ENCODE assay signal across 16 cellular contexts in the genomic region with DNA sequence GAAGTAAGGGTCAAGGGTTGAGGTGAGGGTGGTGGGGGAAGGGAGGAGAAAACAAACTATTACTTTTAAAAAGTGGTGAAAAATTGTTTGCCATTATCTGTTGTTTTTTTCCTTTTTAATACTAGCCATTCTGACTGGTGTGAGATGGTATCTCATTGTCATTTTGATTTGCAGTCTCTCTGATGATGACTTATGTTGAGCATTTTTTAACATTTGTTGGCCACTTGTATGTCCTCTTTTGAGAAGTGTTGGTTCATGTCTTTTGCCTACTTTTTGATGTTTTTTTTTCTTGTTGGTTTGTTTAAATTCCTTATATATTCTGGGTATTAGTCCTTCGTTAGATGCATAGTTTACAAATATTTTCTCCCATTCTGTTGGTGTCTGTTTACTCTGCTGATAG.
DNase-seq lines count a peak whose midpoint lies in the region; ATAC-seq and TF ChIP-seq lines count a peak whose summit lies in the region.
"Had no signal": no experiment of that assay in that cellular context is flagged by ENCODE, and none has a peak within 500 bp of the region (broad histone marks: within the 10 kb centered on the region; RNA-seq: fewer than 3 reads in every experiment).

No MANE protein-coding gene starts in this region.

- CTCF ChIA-PET in AG04450 (lab: Charles Lee): no interaction called here

- TF ChIP-seq CTCF in AG04450 (IDR thresholded peaks at IDR 0.05; ENCODE audit: low read depth, low read length) (no peak), RWPE2 (IDR thresholded peaks at IDR 0.05; ENCODE audit: poor library complexity, severe bottlenecking) (no peak), osteoblast (IDR thresholded peaks at IDR 0.05; ENCODE audit: extremely low read depth, low read depth, low read length) (no peak), BE2C (IDR thresholded peaks at IDR 0.05; ENCODE audit: low read depth, low read length) (no peak)

- H3K4me1 ChIP-seq in RWPE2 (ENCODE audit: insufficient read depth, poor library complexity, severe bottlenecking): peaks cover 21% of the 10 kb centered on the region
- H3K4me1 ChIP-seq in osteoblast (ENCODE audit: insufficient read depth, low read length): peaks cover 25% of the 10 kb centered on the region
- no peaks in the 10 kb centered on the region for H3K4me1 ChIP-seq in BE2C
- H3K4me1 ChIP-seq: colonic mucosa, testis had no signal

- H2AFZ ChIP-seq in osteoblast (ENCODE audit: low read length): peak overlapping the region; percentile 84

- peak overlapping the region; percentile 89 for H3K4me2 ChIP-seq in osteoblast (ENCODE audit: insufficient read depth, low read length)
- H3K4me2 ChIP-seq: hepatocyte had no signal

- DNase-seq in AG04450 (ENCODE audit: low read depth, low spot score): no peak
- no peak for DNase-seq in RWPE2 (ENCODE audit: low spot score)
- DNase-seq in osteoblast (ENCODE audit: insufficient read length, low spot score, missing footprints): no peak
- no peak for DNase-seq in BE2C
- DNase-seq in RPMI8226: no peak
- no peak for DNase-seq in DMS 273 (lab: John Stamatoyannopoulos, UW; ENCODE audit: unreplicated experiment)
- DNase-seq: activated CD4-positive, alpha-beta T cell treated with anti-CD3 and anti-CD28 coated beads for 48 hours; colonic mucosa; NCI-H2081; NCI-H446; testis had no signal

- H3K4me3 ChIP-seq in AG04450 (ENCODE audit: low read depth, low read length) (no peak overlapping the region), RWPE2 (ENCODE audit: severe bottlenecking) (no peak overlapping the region), osteoblast (ENCODE audit: insufficient read depth, low read length) (peak overlapping the region; percentile 49), BE2C (ENCODE audit: low read depth, low read length) (no peak overlapping the region)
- H3K4me3 ChIP-seq: A549, colonic mucosa, hepatocyte, testis had no signal

- H3K36me3 ChIP-seq in RWPE2 (ENCODE audit: low read depth): no peaks in the 10 kb centered on the region
- no peaks in the 10 kb centered on the region for H3K36me3 ChIP-seq in osteoblast (ENCODE audit: insufficient read depth, low read length)
- no peaks in the 10 kb centered on the region for H3K36me3 ChIP-seq in BE2C
- H3K36me3 ChIP-seq: colonic mucosa had no signal

- H3K9me3 ChIP-seq in AG04450 (ENCODE audit: control insufficient read depth, insufficient read depth, low read length) (peaks cover 10% of the 10 kb centered on the region), RWPE2 (ENCODE audit: severe bottlenecking) (no peaks in the 10 kb centered on the region), osteoblast (ENCODE audit: low read depth, low read length) (no peaks in the 10 kb centered on the region), BE2C (no peaks in the 10 kb centered on the region)
- H3K9me3 ChIP-seq: colonic mucosa, testis had no signal

- H3K27ac ChIP-seq in AG04450 (ENCODE audit: low read depth, low read length) (peak overlapping the region; percentile 97), RWPE2 (ENCODE audit: poor library complexity, severe bottlenecking) (peak overlapping the region; percentile 93), cingulate gyrus (ENCODE audit: low read depth, low read length) (peak overlapping the region; percentile 15), osteoblast (ENCODE audit: low read depth, low read length) (peak overlapping the region; percentile 98)
- H3K27ac ChIP-seq: A549, colonic mucosa, hepatocyte, testis had no signal

- H3K27me3 ChIP-seq in AG04450 (ENCODE audit: control insufficient read depth, insufficient read depth, low read length) (no peaks in the 10 kb centered on the region), RWPE2 (ENCODE audit: insufficient read depth, poor library complexity, severe bottlenecking) (no peaks in the 10 kb centered on the region), osteoblast (ENCODE audit: insufficient read depth, low read length) (no peaks in the 10 kb centered on the region), BE2C (no peaks in the 10 kb centered on the region)
- H3K27me3 ChIP-seq: colonic mucosa, hepatocyte, testis had no signal

- POLR2A ChIA-PET in AG04450 (lab: Yijun Ruan, JAX): interaction anchor here (1.2 to 1.8 kb wide), 3 partner anchors 9 to 76 kb away, joined by 4 to 12 read pairs (median 6); no protein-coding TSS in a partner anchor

- no peaks in the 10 kb centered on the region for H3K79me2 ChIP-seq in osteoblast (ENCODE audit: insufficient read depth, low read length)
- H3K79me2 ChIP-seq: hepatocyte had no signal

- no peaks in the 10 kb centered on the region for H4K20me1 ChIP-seq in osteoblast (ENCODE audit: insufficient read depth, low read length)

- no peak for ATAC-seq in RWPE2 (ENCODE audit: low read depth)
- no peak for ATAC-seq in GM21529 (IDR thresholded peaks at IDR 0.05; ENCODE audit: unreplicated experiment)
- ATAC-seq: stimulated activated effector memory CD8-positive, alpha-beta T cell treated with anti-CD3 and anti-CD28 coated beads, Interleukin-12 subunit alpha, Interleukin-12 subunit beta, amount 100 ng/mL, for 72 hours had no signal

Comparison
In these comparisons a context has a peak if more than half of its experiments do, and no peak if none do; other contexts are left out.
1. H3K27ac ChIP-seq: peak in every context shown above with its lines; median percentile 98 in osteoblast; 97 in AG04450; 93 in RWPE2; 15 in cingulate gyrus.